12 cellular contexts compared by ENCODE assay signal in the genomic region with DNA sequence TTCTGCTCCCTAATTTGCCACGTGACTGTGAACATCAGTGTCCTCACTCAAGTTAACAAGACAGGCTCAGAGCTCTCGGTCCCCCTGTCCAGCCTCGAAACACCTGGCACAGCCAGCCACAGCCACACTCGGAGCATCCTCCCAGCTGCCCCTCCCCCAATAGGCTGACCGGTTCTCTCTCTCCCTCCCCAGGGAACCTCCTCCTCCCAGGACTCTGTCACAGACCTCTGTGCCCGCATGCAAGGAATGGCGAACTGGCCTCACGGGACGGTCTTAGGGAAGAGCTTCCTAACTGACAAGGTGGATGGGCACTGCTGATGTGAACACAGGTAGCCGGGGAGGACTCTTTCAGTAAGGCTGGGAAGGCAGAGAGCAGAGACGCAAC.
"Had no signal": no experiment of that assay in that cellular context is flagged by ENCODE, and none has a peak within 500 bp of the region (broad histone marks: within the 10 kb centered on the region; RNA-seq: fewer than 3 reads in every experiment).

No MANE protein-coding gene starts in this region.

- H3K27ac Mint-ChIP-seq: activated naive CD4-positive, alpha-beta T cell treated with anti-CD3 and anti-CD28 coated beads, Interleukin-2, amount 50 U/mL, for 72 hours; memory B cell; stimulated activated naive CD8-positive, alpha-beta T cell treated with anti-CD3 and anti-CD28 coated beads, Interleukin-15, amount 100 ng/mL, for 72 hours; T-helper 1 cell treated with Interleukin-12 subunit alpha and Interleukin-12 subunit beta and Interleukin-4 antibody, amounts not matched to agents 30 μg/mL and 1 μg/mL, for 36 hours had no signal

- H3K36me3 ChIP-seq: heart left ventricle, left lung, ovary, thoracic aorta had no signal

- ATAC-seq: activated naive CD4-positive, alpha-beta T cell treated with anti-CD3 and anti-CD28 coated beads, Interleukin-2, amount 50 U/mL, for 72 hours; heart left ventricle; left lung; stimulated activated naive CD8-positive, alpha-beta T cell treated with anti-CD3 and anti-CD28 coated beads, Interleukin-15, amount 100 ng/mL, for 72 hours had no signal

- H3K9me3 Mint-ChIP-seq: activated naive CD4-positive, alpha-beta T cell treated with anti-CD3 and anti-CD28 coated beads, Interleukin-2, amount 50 U/mL, for 72 hours; memory B cell; nephron; stimulated activated naive CD8-positive, alpha-beta T cell treated with anti-CD3 and anti-CD28 coated beads, Interleukin-15, amount 100 ng/mL, for 72 hours; T-helper 1 cell treated with Interleukin-12 subunit alpha and Interleukin-12 subunit beta and Interleukin-4 antibody, amounts not matched to agents 30 μg/mL and 1 μg/mL, for 36 hours had no signal

- DNase-seq: amygdala; foreskin melanocyte; stimulated activated CD4-positive, alpha-beta T cell treated with anti-CD3 and anti-CD28 coated beads, Interleukin-4, amount 100 ng/mL, for 1 hour; stimulated activated naive CD8-positive, alpha-beta T cell treated with anti-CD3 and anti-CD28 coated beads, Interleukin-15, amount 100 ng/mL, for 72 hours had no signal

- H3K4me3 ChIP-seq: heart left ventricle, left lung, ovary, thoracic aorta had no signal

- H3K36me3 Mint-ChIP-seq: activated naive CD4-positive, alpha-beta T cell treated with anti-CD3 and anti-CD28 coated beads, Interleukin-2, amount 50 U/mL, for 72 hours; memory B cell had no signal

- H3K4me1 ChIP-seq: heart left ventricle, left lung had no signal

- H3K27me3 ChIP-seq: ovary had no signal

- H3K9me3 ChIP-seq: heart left ventricle, left lung, ovary, thoracic aorta had no signal

- H3K4me3 Mint-ChIP-seq: memory B cell; nephron; stimulated activated naive CD8-positive, alpha-beta T cell treated with anti-CD3 and anti-CD28 coated beads, Interleukin-15, amount 100 ng/mL, for 72 hours; T-helper 1 cell treated with Interleukin-12 subunit alpha and Interleukin-12 subunit beta and Interleukin-4 antibody, amounts not matched to agents 30 μg/mL and 1 μg/mL, for 36 hours had no signal

- H3K27ac ChIP-seq: heart left ventricle, left lung, ovary, thoracic aorta had no signal
